1 cellular context compared by ENCODE assay signal in the genomic region with DNA sequence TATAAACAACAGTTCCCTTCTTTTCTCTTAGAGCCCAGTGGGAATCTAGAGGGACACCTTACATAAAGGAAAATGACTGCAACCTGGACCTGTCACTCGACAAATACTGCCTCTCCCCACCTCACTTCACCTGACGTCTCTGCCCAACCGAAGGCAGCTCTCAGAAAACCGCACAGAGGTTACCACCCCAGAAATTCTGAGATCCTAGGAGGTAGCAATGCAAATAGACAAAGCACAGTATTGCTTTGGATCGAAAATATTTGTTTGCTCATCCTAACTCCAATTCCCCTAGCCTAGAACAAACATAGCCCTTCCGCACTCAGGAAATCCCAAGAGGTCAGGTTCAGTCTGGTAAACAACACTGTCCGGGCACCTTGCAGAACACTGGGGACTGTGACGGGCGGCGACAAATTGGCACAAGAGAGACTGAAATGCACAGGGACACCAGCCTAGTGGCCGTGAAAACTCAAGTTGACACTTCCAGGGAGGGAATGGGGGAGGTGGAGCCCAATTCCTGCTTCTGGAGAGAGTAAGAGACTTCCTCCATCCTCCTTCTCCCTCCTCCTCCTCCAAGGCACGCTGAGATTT.
TF ChIP-seq lines count a peak whose summit lies in the region.

No MANE protein-coding gene starts in this region.

TF ChIP-seq in HepG2, 621 proteins besides CTCF, POLR2A, EP300 and RAD21 (continued from another document and continues in another):
- TF ChIP-seq ZNF670 (CRISPR knock-in tag; IDR thresholded peaks at IDR 0.05; ENCODE audit: borderline replicate concordance) (peak; percentile 56; the same call in 1 of the 2 replicates), JARID2 (CRISPR knock-in tag; IDR thresholded peaks at IDR 0.05; ENCODE audit: insufficient replicate concordance) (peak; percentile 92), ZFP36 (IDR thresholded peaks at IDR 0.05; ENCODE audit: borderline replicate concordance, low read depth, low read length, partially characterized antibody) (peak; percentile 69), ZNF572 (CRISPR knock-in tag; IDR thresholded peaks at IDR 0.05) (0 out of 2 replicates have a peak, but pooled peaks have one; percentile 71), TOE1 (CRISPR knock-in tag; IDR thresholded peaks at IDR 0.05) (no peak), NFYB (CRISPR knock-in tag; IDR thresholded peaks at IDR 0.05) (no peak), SMAD3 (CRISPR knock-in tag; IDR thresholded peaks at IDR 0.05) (peak; percentile 70), HMG20A (CRISPR knock-in tag; IDR thresholded peaks at IDR 0.05; ENCODE audit: borderline replicate concordance) (peak; percentile 88), IKZF4 (CRISPR knock-in tag; IDR thresholded peaks at IDR 0.05; ENCODE audit: borderline replicate concordance, low read depth, not compliant biosample characterization) (no peak), ETV6 (CRISPR knock-in tag; conservative IDR thresholded peaks at IDR 0.05) (no peak), FOXA3 (CRISPR knock-in tag; IDR thresholded peaks at IDR 0.05) (peak; percentile 96), ZNF773 (CRISPR knock-in tag; IDR thresholded peaks at IDR 0.05; ENCODE audit: borderline replicate concordance) (no peak), SIN3A (IDR thresholded peaks at IDR 0.05; ENCODE audit: borderline replicate concordance, low read depth, low read length) (0 out of 2 replicates have a peak, but pooled peaks have one; percentile 47), ZNF557 (CRISPR knock-in tag; IDR thresholded peaks at IDR 0.05) (0 out of 2 replicates have a peak, but pooled peaks have one; percentile 20), MBNL3 (CRISPR knock-in tag; conservative IDR thresholded peaks at IDR 0.05) (no peak), ZNF337 (CRISPR knock-in tag; IDR thresholded peaks at IDR 0.05; ENCODE audit: borderline replicate concordance, low read depth) (peak; percentile 9; the same call in 1 of the 2 replicates), ZNF335 (CRISPR knock-in tag; IDR thresholded peaks at IDR 0.05) (no peak), ZNF263 (CRISPR knock-in tag; IDR thresholded peaks at IDR 0.05) (peak; percentile 79), PITX1 (CRISPR knock-in tag; IDR thresholded peaks at IDR 0.05) (peak; percentile 98), ZNF230 (CRISPR knock-in tag; IDR thresholded peaks at IDR 0.05) (no peak)
- TF ChIP-seq, protein P1, sequence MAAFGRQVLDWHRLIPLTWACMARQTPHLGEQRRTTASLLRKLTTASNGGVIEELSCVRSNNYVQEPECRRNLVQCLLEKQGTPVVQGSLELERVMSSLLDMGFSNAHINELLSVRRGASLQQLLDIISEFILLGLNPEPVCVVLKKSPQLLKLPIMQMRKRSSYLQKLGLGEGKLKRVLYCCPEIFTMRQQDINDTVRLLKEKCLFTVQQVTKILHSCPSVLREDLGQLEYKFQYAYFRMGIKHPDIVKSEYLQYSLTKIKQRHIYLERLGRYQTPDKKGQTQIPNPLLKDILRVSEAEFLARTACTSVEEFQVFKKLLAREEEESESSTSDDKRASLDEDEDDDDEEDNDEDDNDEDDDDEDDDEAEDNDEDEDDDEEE (CRISPR knock-in tag; IDR thresholded peaks at IDR 0.05) = no peak
- TF ChIP-seq, protein P2, sequence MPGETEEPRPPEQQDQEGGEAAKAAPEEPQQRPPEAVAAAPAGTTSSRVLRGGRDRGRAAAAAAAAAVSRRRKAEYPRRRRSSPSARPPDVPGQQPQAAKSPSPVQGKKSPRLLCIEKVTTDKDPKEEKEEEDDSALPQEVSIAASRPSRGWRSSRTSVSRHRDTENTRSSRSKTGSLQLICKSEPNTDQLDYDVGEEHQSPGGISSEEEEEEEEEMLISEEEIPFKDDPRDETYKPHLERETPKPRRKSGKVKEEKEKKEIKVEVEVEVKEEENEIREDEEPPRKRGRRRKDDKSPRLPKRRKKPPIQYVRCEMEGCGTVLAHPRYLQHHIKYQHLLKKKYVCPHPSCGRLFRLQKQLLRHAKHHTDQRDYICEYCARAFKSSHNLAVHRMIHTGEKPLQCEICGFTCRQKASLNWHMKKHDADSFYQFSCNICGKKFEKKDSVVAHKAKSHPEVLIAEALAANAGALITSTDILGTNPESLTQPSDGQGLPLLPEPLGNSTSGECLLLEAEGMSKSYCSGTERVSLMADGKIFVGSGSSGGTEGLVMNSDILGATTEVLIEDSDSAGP (CRISPR knock-in tag; IDR thresholded peaks at IDR 0.05; ENCODE audit: borderline replicate concordance) = no peak
- TF ChIP-seq, protein P3, sequence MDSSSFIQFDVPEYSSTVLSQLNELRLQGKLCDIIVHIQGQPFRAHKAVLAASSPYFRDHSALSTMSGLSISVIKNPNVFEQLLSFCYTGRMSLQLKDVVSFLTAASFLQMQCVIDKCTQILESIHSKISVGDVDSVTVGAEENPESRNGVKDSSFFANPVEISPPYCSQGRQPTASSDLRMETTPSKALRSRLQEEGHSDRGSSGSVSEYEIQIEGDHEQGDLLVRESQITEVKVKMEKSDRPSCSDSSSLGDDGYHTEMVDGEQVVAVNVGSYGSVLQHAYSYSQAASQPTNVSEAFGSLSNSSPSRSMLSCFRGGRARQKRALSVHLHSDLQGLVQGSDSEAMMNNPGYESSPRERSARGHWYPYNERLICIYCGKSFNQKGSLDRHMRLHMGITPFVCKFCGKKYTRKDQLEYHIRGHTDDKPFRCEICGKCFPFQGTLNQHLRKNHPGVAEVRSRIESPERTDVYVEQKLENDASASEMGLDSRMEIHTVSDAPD (CRISPR knock-in tag; IDR thresholded peaks at IDR 0.05) = 0 out of 2 replicates have a peak, but pooled peaks have one; percentile 46
- TF ChIP-seq, protein P4, sequence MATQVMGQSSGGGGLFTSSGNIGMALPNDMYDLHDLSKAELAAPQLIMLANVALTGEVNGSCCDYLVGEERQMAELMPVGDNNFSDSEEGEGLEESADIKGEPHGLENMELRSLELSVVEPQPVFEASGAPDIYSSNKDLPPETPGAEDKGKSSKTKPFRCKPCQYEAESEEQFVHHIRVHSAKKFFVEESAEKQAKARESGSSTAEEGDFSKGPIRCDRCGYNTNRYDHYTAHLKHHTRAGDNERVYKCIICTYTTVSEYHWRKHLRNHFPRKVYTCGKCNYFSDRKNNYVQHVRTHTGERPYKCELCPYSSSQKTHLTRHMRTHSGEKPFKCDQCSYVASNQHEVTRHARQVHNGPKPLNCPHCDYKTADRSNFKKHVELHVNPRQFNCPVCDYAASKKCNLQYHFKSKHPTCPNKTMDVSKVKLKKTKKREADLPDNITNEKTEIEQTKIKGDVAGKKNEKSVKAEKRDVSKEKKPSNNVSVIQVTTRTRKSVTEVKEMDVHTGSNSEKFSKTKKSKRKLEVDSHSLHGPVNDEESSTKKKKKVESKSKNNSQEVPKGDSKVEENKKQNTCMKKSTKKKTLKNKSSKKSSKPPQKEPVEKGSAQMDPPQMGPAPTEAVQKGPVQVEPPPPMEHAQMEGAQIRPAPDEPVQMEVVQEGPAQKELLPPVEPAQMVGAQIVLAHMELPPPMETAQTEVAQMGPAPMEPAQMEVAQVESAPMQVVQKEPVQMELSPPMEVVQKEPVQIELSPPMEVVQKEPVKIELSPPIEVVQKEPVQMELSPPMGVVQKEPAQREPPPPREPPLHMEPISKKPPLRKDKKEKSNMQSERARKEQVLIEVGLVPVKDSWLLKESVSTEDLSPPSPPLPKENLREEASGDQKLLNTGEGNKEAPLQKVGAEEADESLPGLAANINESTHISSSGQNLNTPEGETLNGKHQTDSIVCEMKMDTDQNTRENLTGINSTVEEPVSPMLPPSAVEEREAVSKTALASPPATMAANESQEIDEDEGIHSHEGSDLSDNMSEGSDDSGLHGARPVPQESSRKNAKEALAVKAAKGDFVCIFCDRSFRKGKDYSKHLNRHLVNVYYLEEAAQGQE (IDR thresholded peaks at IDR 0.05; ENCODE audit: borderline replicate concordance in 1 of 2, low read depth in 1 of 2, low read length in 2 of 2) = peak in 1 of 2 experiments; percentile 69; a peak in 1 of 4 replicates
- TF ChIP-seq, protein P5, sequence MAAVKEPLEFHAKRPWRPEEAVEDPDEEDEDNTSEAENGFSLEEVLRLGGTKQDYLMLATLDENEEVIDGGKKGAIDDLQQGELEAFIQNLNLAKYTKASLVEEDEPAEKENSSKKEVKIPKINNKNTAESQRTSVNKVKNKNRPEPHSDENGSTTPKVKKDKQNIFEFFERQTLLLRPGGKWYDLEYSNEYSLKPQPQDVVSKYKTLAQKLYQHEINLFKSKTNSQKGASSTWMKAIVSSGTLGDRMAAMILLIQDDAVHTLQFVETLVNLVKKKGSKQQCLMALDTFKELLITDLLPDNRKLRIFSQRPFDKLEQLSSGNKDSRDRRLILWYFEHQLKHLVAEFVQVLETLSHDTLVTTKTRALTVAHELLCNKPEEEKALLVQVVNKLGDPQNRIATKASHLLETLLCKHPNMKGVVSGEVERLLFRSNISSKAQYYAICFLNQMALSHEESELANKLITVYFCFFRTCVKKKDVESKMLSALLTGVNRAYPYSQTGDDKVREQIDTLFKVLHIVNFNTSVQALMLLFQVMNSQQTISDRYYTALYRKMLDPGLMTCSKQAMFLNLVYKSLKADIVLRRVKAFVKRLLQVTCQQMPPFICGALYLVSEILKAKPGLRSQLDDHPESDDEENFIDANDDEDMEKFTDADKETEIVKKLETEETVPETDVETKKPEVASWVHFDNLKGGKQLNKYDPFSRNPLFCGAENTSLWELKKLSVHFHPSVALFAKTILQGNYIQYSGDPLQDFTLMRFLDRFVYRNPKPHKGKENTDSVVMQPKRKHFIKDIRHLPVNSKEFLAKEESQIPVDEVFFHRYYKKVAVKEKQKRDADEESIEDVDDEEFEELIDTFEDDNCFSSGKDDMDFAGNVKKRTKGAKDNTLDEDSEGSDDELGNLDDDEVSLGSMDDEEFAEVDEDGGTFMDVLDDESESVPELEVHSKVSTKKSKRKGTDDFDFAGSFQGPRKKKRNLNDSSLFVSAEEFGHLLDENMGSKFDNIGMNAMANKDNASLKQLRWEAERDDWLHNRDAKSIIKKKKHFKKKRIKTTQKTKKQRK (IDR thresholded peaks at IDR 0.05; ENCODE audit: low read length) = no peak
- TF ChIP-seq, protein P6, sequence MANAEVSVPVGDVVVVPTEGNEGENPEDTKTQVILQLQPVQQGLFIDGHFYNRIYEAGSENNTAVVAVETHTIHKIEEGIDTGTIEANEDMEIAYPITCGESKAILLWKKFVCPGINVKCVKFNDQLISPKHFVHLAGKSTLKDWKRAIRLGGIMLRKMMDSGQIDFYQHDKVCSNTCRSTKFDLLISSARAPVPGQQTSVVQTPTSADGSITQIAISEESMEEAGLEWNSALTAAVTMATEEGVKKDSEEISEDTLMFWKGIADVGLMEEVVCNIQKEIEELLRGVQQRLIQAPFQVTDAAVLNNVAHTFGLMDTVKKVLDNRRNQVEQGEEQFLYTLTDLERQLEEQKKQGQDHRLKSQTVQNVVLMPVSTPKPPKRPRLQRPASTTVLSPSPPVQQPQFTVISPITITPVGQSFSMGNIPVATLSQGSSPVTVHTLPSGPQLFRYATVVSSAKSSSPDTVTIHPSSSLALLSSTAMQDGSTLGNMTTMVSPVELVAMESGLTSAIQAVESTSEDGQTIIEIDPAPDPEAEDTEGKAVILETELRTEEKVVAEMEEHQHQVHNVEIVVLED (CRISPR knock-in tag; IDR thresholded peaks at IDR 0.05; ENCODE audit: borderline replicate concordance) = no peak
- TF ChIP-seq, protein P7, sequence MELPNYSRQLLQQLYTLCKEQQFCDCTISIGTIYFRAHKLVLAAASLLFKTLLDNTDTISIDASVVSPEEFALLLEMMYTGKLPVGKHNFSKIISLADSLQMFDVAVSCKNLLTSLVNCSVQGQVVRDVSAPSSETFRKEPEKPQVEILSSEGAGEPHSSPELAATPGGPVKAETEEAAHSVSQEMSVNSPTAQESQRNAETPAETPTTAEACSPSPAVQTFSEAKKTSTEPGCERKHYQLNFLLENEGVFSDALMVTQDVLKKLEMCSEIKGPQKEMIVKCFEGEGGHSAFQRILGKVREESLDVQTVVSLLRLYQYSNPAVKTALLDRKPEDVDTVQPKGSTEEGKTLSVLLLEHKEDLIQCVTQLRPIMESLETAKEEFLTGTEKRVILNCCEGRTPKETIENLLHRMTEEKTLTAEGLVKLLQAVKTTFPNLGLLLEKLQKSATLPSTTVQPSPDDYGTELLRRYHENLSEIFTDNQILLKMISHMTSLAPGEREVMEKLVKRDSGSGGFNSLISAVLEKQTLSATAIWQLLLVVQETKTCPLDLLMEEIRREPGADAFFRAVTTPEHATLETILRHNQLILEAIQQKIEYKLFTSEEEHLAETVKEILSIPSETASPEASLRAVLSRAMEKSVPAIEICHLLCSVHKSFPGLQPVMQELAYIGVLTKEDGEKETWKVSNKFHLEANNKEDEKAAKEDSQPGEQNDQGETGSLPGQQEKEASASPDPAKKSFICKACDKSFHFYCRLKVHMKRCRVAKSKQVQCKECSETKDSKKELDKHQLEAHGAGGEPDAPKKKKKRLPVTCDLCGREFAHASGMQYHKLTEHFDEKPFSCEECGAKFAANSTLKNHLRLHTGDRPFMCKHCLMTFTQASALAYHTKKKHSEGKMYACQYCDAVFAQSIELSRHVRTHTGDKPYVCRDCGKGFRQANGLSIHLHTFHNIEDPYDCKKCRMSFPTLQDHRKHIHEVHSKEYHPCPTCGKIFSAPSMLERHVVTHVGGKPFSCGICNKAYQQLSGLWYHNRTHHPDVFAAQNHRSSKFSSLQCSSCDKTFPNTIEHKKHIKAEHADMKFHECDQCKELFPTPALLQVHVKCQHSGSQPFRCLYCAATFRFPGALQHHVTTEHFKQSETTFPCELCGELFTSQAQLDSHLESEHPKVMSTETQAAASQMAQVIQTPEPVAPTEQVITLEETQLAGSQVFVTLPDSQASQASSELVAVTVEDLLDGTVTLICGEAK (IDR thresholded peaks at IDR 0.05) = no peak
- TF ChIP-seq, protein P7 (CRISPR knock-in tag; IDR thresholded peaks at IDR 0.05) = no peak
